Comparison of ENCODE assay signal across 15 cellular contexts in genomic region chr1:79551321-79551720, GRCh38.
"Had no signal": no experiment of that assay in that cellular context is flagged by ENCODE, and none has a peak within 500 bp of the region (broad histone marks: within the 10 kb centered on the region; RNA-seq: fewer than 3 reads in every experiment).

No MANE protein-coding gene starts in this region.

- ATAC-seq: activated CD8-positive, alpha-beta T cell treated with anti-CD3 and anti-CD28 coated beads, Interleukin-2, amount 10 ng/mL, durations not matched to agents 7 days and 5 days; right cardiac atrium had no signal

- DNase-seq: activated CD4-positive, alpha-beta T cell treated with anti-CD3 and anti-CD28 coated beads, Interleukin-2, amount 10 ng/mL, durations not matched to agents 24 days and 14 days; activated CD4-positive, CD25-positive, alpha-beta regulatory T cell; activated CD8-positive, alpha-beta memory T cell treated with anti-CD3 and anti-CD28 coated beads, Interleukin-2, amount 50 U/mL, for 4 hours; activated CD8-positive, alpha-beta T cell treated with anti-CD3 and anti-CD28 coated beads, Interleukin-2, amount 10 ng/mL, durations not matched to agents 7 days and 5 days; activated effector memory CD4-positive, alpha-beta T cell treated with anti-CD3 and anti-CD28 coated beads, Interleukin-2, amount 50 U/mL, for 16 hours; activated T-cell treated with anti-CD3 and anti-CD28 coated beads, Interleukin-2, amount 50 U/mL, for 48 hours; amygdala; effector CD8-positive, alpha-beta T cell; kidney glomerular epithelial cell; nephron progenitor cell; right cardiac atrium; spleen; T-helper 2 cell had no signal

- H3K4me3 ChIP-seq: prostate gland, spleen, suprapubic skin had no signal
